Comparison of ENCODE assay signal across 10 cellular contexts in genomic region chr20:38840053-38840893, GRCh38. TPM values are rescaled to one million over a fixed set of nuclear protein-coding genes. Genes with fewer than 3 reads are reported as not detected.
DNase-seq lines count a peak whose midpoint lies in the region; ATAC-seq and TF ChIP-seq lines count a peak whose summit lies in the region.
"Had no signal": no experiment of that assay in that cellular context is flagged by ENCODE, and none has a peak within 500 bp of the region (broad histone marks: within the 10 kb centered on the region; RNA-seq: fewer than 3 reads in every experiment).

No MANE protein-coding gene starts in this region.

- H3K4me3 ChIP-seq in dorsolateral prefrontal cortex, result peak overlapping the region in 4 of 59 donors; percentile 2 to 32 (median 9)
- no peak overlapping the region for H3K4me3 ChIP-seq in spleen

- peak overlapping the region; percentile 92 for H3K27ac Mint-ChIP-seq in activated CD4-positive, alpha-beta T cell treated with anti-CD3 and anti-CD28 coated beads, Interleukin-2, amount 10 ng/mL, durations not matched to agents 7 days and 5 days

- H3K36me3 Mint-ChIP-seq in activated CD4-positive, alpha-beta T cell treated with anti-CD3 and anti-CD28 coated beads, Interleukin-2, amount 10 ng/mL, durations not matched to agents 7 days and 5 days (ENCODE audit: low read depth), result peaks cover 55% of the 10 kb centered on the region

- TF ChIP-seq POLR2A in spleen (IDR thresholded peaks at IDR 0.05), result no peak

- H3K27me3 Mint-ChIP-seq in activated CD4-positive, alpha-beta T cell treated with anti-CD3 and anti-CD28 coated beads, Interleukin-2, amount 10 ng/mL, durations not matched to agents 7 days and 5 days, result no peaks in the 10 kb centered on the region

- no peaks in the 10 kb centered on the region for H3K9me3 Mint-ChIP-seq in activated CD4-positive, alpha-beta T cell treated with anti-CD3 and anti-CD28 coated beads, Interleukin-2, amount 10 ng/mL, durations not matched to agents 7 days and 5 days

- H3K27me3 ChIP-seq in dorsolateral prefrontal cortex, result no peaks in the 10 kb centered on the region
- no peaks in the 10 kb centered on the region for H3K27me3 ChIP-seq in spleen (replicated peaks in 1 of 7)

- POLR2A ChIA-PET in activated CD4-positive, alpha-beta T cell treated with anti-CD3 and anti-CD28 coated beads, Interleukin-2, amount 10 ng/mL, durations not matched to agents 7 days and 5 days (lab: Charles Lee), result no interaction called here
- POLR2A ChIA-PET in GM10248 (lab: Yijun Ruan, JAX), result no interaction called here

- no peak for TF ChIP-seq CTCF in dorsolateral prefrontal cortex (IDR thresholded peaks at IDR 0.05 in 54 of 56, conservative IDR thresholded peaks at IDR 0.05 in 2 of 56; ENCODE audit: low read depth in 1 of 56, partially characterized antibody in 56 of 56)
- no peak for TF ChIP-seq CTCF in spleen (IDR thresholded peaks at IDR 0.05 in 8 of 11, conservative IDR thresholded peaks at IDR 0.05 in 3 of 11)
- no peak for TF ChIP-seq CTCF in GM10248 (IDR thresholded peaks at IDR 0.05; ENCODE audit: control extremely low read depth, extremely low read depth, low read depth, missing control alignments)

- DNase-seq in GM03348 (ENCODE audit: low spot score) (peak; percentile 47), dorsolateral prefrontal cortex (peak in 9 of 10 donors; percentile 52 to 90 (median 73)), spleen (no peak), DMS153 (lab: John Stamatoyannopoulos, UW) (no peak), GM10248 (ENCODE audit: extremely low spot score) (no peak)
- no peak for DNase-seq in activated CD4-positive, alpha-beta T cell treated with anti-CD3 and anti-CD28 coated beads, Interleukin-2, amount 10 ng/mL, durations not matched to agents 7 days and 5 days
- DNase-seq: NCI-H446 had no signal

- ATAC-seq in HG03378 (IDR thresholded peaks at IDR 0.05; ENCODE audit: unreplicated experiment) (no peak), HG03097 (IDR thresholded peaks at IDR 0.05; ENCODE audit: low FRiP score, unreplicated experiment) (no peak)

- peaks cover 67% of the 10 kb centered on the region for H3K4me1 Mint-ChIP-seq in activated CD4-positive, alpha-beta T cell treated with anti-CD3 and anti-CD28 coated beads, Interleukin-2, amount 10 ng/mL, durations not matched to agents 7 days and 5 days

- peaks cover 0 to 49% (median 28%) of the 10 kb centered on the region in 6 donors for H3K36me3 ChIP-seq in spleen

- H3K4me1 ChIP-seq in spleen, result peaks cover 25 to 100% (median 58%) of the 10 kb centered on the region in 6 donors

- no peaks in the 10 kb centered on the region for H3K9me3 ChIP-seq in spleen

- H3K27ac ChIP-seq in dorsolateral prefrontal cortex, result peak overlapping the region in 57 of 59 donors; percentile 10 to 89 (median 78)
- peak overlapping the region; percentile 21 to 89 (median 78) for H3K27ac ChIP-seq in spleen
- H3K27ac ChIP-seq: epithelial cell of prostate had no signal

- CTCF ChIA-PET in activated CD4-positive, alpha-beta T cell treated with anti-CD3 and anti-CD28 coated beads, Interleukin-2, amount 10 ng/mL, durations not matched to agents 7 days and 5 days (lab: Charles Lee), result interaction anchor here (0.8 to 2.3 kb wide), 8 partner anchors 9 to 110 kb away, joined by 3 to 9 read pairs (median 4); no protein-coding TSS in a partner anchor
- CTCF ChIA-PET in GM10248 (lab: Yijun Ruan, JAX), result interaction anchor here (1.1 to 2.9 kb wide), 11 partner anchors 9 to 83 kb away, joined by 3 to 16 read pairs (median 4); no protein-coding TSS in a partner anchor

- WGBS in spleen, 5 donors, result 77 to 88% (median 82%) methylated on average over 14 of the region's 14 CpGs

- no peak overlapping the region for H3K4me3 Mint-ChIP-seq in activated CD4-positive, alpha-beta T cell treated with anti-CD3 and anti-CD28 coated beads, Interleukin-2, amount 10 ng/mL, durations not matched to agents 7 days and 5 days

- intact Hi-C loops in dorsolateral prefrontal cortex (cut with DNase I), result loop anchor here in 1 of 2 donors (5.0 kb wide), 1 partner anchor 42 kb away; no protein-coding TSS in a partner anchor
- intact Hi-C loops in spleen (cut with DNase I; ENCODE audit: low total_unique reads), result no loop called here

RNA-seq across cellular contexts. Expression of gene PPP1R16B, which starts 34.8 kb away (rescaled TPM):
- total RNA-seq in activated CD4-positive, alpha-beta T cell treated with anti-CD3 and anti-CD28 coated beads, Interleukin-2, amount 10 ng/mL, durations not matched to agents 7 days and 5 days, result 10 to 100 TPM; 63.6 to 67.4 TPM
- 100 to 1,000 TPM; 104 to 181 (median 137) TPM for total RNA-seq in dorsolateral prefrontal cortex
- 10 to 100 TPM; 35.7 to 66.0 (median 47.4) TPM for total RNA-seq in spleen
- 10 to 100 TPM; 16.0 to 35.0 (median 16.5) TPM for polyA plus RNA-seq in spleen

Comparison
In these comparisons a context has a peak if more than half of its experiments do, and no peak if none do; other contexts are left out.
1. DNase-seq: peak in GM03348 (single experiment) and dorsolateral prefrontal cortex (9 of 10); none in activated CD4-positive, alpha-beta T cell treated with anti-CD3 and anti-CD28 coated beads, Interleukin-2, amount 10 ng/mL, durations not matched to agents 7 days and 5 days (single experiment), spleen (single experiment), DMS153 (single experiment) and GM10248 (single experiment).